ENCODE assay signal across 8 cellular contexts in genomic region chr2:230225486-230225885, GRCh38. TPM values are rescaled to one million over a fixed set of nuclear protein-coding genes. Genes with fewer than 3 reads are reported as not detected.
DNase-seq lines count a peak whose midpoint lies in the region; ATAC-seq and TF ChIP-seq lines count a peak whose summit lies in the region.

TSS of gene SP140 (plus strand) at chr2:230225736. CDS start at chr2:230225845, 109 bp downstream.

- H3K27ac Mint-ChIP-seq in Calu3 (ENCODE audit: unreplicated experiment), result no peak within 1 kb of the TSS
- H3K27ac Mint-ChIP-seq in activated naive CD4-positive, alpha-beta T cell treated with anti-CD3 and anti-CD28 coated beads for 36 hours, result peak within 1 kb of the TSS; percentile 97
- H3K27ac Mint-ChIP-seq in natural killer cell treated with Interleukin-12 subunit alpha and Interleukin-12 subunit beta and Interleukin-15 and Interleukin-18, amount 100 ng/mL, for 72 hours, result peak within 1 kb of the TSS; percentile 98 to 99

- H3K27me3 Mint-ChIP-seq in Calu3 (ENCODE audit: unreplicated experiment), result no peaks in the 10 kb centered on the region
- H3K27me3 Mint-ChIP-seq in activated naive CD4-positive, alpha-beta T cell treated with anti-CD3 and anti-CD28 coated beads for 36 hours (ENCODE audit: low read depth), result no peaks in the 10 kb centered on the region
- H3K27me3 Mint-ChIP-seq in natural killer cell treated with Interleukin-12 subunit alpha and Interleukin-12 subunit beta and Interleukin-15 and Interleukin-18, amount 100 ng/mL, for 72 hours, result no peaks in the 10 kb centered on the region

- no peaks in the 10 kb centered on the region for H3K36me3 ChIP-seq in urinary bladder (ENCODE audit: insufficient read depth)

- no peak for TF ChIP-seq CTCF in Calu3 (IDR thresholded peaks at IDR 0.05; ENCODE audit: unreplicated experiment)

- DNase-seq in Calu3 (no peak), NOMO-1 treated with dmso at 0.1 percent for 144 hours (lab: John Stamatoyannopoulos, UW; ENCODE audit: unreplicated experiment) (peak; percentile 80), erythroblast (lab: John Stamatoyannopoulos, UW) (no peak), NCI-H69 (lab: John Stamatoyannopoulos, UW) (no peak)
- DNase-seq in activated naive CD4-positive, alpha-beta T cell treated with anti-CD3 and anti-CD28 coated beads for 36 hours, result peak; percentile 87
- peak; percentile 89 for DNase-seq in natural killer cell treated with Interleukin-12 subunit alpha and Interleukin-12 subunit beta and Interleukin-15 and Interleukin-18, amount 100 ng/mL, for 72 hours (ENCODE audit: low spot score)

- peaks cover 8% of the 10 kb centered on the region for H3K36me3 Mint-ChIP-seq in Calu3 (ENCODE audit: insufficient read depth, unreplicated experiment)
- peaks cover 21% of the 10 kb centered on the region for H3K36me3 Mint-ChIP-seq in activated naive CD4-positive, alpha-beta T cell treated with anti-CD3 and anti-CD28 coated beads for 36 hours (ENCODE audit: low read depth)
- H3K36me3 Mint-ChIP-seq in natural killer cell treated with Interleukin-12 subunit alpha and Interleukin-12 subunit beta and Interleukin-15 and Interleukin-18, amount 100 ng/mL, for 72 hours, result peaks cover 9% of the 10 kb centered on the region

- no peak for TF ChIP-seq POLR2A in erythroblast (IDR thresholded peaks at IDR 0.05; ENCODE audit: low read length)

- intact Hi-C loops in Calu3 (cut with micrococcal nuclease; ENCODE audit: unreplicated experiment), result no loop called here
- intact Hi-C loops in activated naive CD4-positive, alpha-beta T cell treated with anti-CD3 and anti-CD28 coated beads for 36 hours (cut with micrococcal nuclease), result loop anchor here (1.0 to 10.0 kb wide), 6 partner anchors 102 to 569 kb away; partner anchors contain the start of genes CAB39, SP100 and SP140L

- H3K9me3 Mint-ChIP-seq in Calu3 (ENCODE audit: low read depth, unreplicated experiment), result no peaks in the 10 kb centered on the region
- peaks cover 6% of the 10 kb centered on the region for H3K9me3 Mint-ChIP-seq in activated naive CD4-positive, alpha-beta T cell treated with anti-CD3 and anti-CD28 coated beads for 36 hours
- H3K9me3 Mint-ChIP-seq in natural killer cell treated with Interleukin-12 subunit alpha and Interleukin-12 subunit beta and Interleukin-15 and Interleukin-18, amount 100 ng/mL, for 72 hours, result peaks cover 6% of the 10 kb centered on the region

- BruUV-seq in Calu3 (replicated peaks; lab: Mats Ljungman, UMichigan), result no TSS peak

- no peak within 1 kb of the TSS for H3K4me3 Mint-ChIP-seq in Calu3 (ENCODE audit: low read depth, unreplicated experiment)
- H3K4me3 Mint-ChIP-seq in activated naive CD4-positive, alpha-beta T cell treated with anti-CD3 and anti-CD28 coated beads for 36 hours, result peak within 1 kb of the TSS; percentile 81
- peak within 1 kb of the TSS; percentile 97 for H3K4me3 Mint-ChIP-seq in natural killer cell treated with Interleukin-12 subunit alpha and Interleukin-12 subunit beta and Interleukin-15 and Interleukin-18, amount 100 ng/mL, for 72 hours

- ATAC-seq in GM21528 (IDR thresholded peaks at IDR 0.05; ENCODE audit: low FRiP score, unreplicated experiment), result peak; percentile 74
- ATAC-seq in natural killer cell treated with Interleukin-12 subunit alpha and Interleukin-12 subunit beta and Interleukin-15 and Interleukin-18, amount 100 ng/mL, for 72 hours, result peak; percentile 98 to 99

- WGBS in urinary bladder, result 77% methylated on average over 8 of the region's 8 CpGs

- CTCF ChIA-PET in Calu3 (lab: Charles Lee), result no interaction called here
- CTCF ChIA-PET in activated naive CD4-positive, alpha-beta T cell treated with anti-CD3 and anti-CD28 coated beads for 36 hours (lab: Charles Lee), result interaction anchor here (1.0 kb wide), 1 partner anchor 93 kb away, joined by 3 read pairs; no protein-coding TSS in a partner anchor

- H3K4me1 ChIP-seq in urinary bladder (ENCODE audit: insufficient read depth), result no peaks in the 10 kb centered on the region

- H3K4me3 ChIP-seq in urinary bladder (ENCODE audit: low read depth, low read length), result no peak within 1 kb of the TSS

- peaks cover 36% of the 10 kb centered on the region for H3K4me1 Mint-ChIP-seq in Calu3 (ENCODE audit: low read depth, unreplicated experiment)
- peaks cover 62% of the 10 kb centered on the region for H3K4me1 Mint-ChIP-seq in activated naive CD4-positive, alpha-beta T cell treated with anti-CD3 and anti-CD28 coated beads for 36 hours (ENCODE audit: low read depth)
- H3K4me1 Mint-ChIP-seq in natural killer cell treated with Interleukin-12 subunit alpha and Interleukin-12 subunit beta and Interleukin-15 and Interleukin-18, amount 100 ng/mL, for 72 hours (ENCODE audit: low read depth in 2 of 2), result peaks cover 56 to 65% of the 10 kb centered on the region in 2 donors

- peak within 1 kb of the TSS; percentile 14 for H3K27ac ChIP-seq in urinary bladder (ENCODE audit: low read depth)

RNA-seq across cellular contexts. Expression of gene SP140, which starts in this region (rescaled TPM):
- total RNA-seq in Calu3 (2022), result 10.9 and 13.0 TPM in 2 replicates
- total RNA-seq in activated naive CD4-positive, alpha-beta T cell treated with anti-CD3 and anti-CD28 coated beads for 36 hours, result 10 to 100 TPM; 95.1 to 98.8 TPM
- 10 to 100 TPM; 55.3 to 67.9 TPM for total RNA-seq in natural killer cell treated with Interleukin-12 subunit alpha and Interleukin-12 subunit beta and Interleukin-15 and Interleukin-18, amount 100 ng/mL, for 72 hours
- 1.8 TPM for total RNA-seq in urinary bladder
- 1.0 TPM for polyA plus RNA-seq in urinary bladder

Comparison
In these comparisons a context has a peak if more than half of its experiments do, and no peak if none do; other contexts are left out.
1. DNase-seq: peak in NOMO-1 treated with dmso at 0.1 percent for 144 hours (single experiment), activated naive CD4-positive, alpha-beta T cell treated with anti-CD3 and anti-CD28 coated beads for 36 hours (single experiment) and natural killer cell treated with Interleukin-12 subunit alpha and Interleukin-12 subunit beta and Interleukin-15 and Interleukin-18, amount 100 ng/mL, for 72 hours (single experiment); none in Calu3 (single experiment), erythroblast (0 of 2) and NCI-H69 (single experiment).